Comparison of ENCODE assay signal across 8 cellular contexts in the genomic region with DNA sequence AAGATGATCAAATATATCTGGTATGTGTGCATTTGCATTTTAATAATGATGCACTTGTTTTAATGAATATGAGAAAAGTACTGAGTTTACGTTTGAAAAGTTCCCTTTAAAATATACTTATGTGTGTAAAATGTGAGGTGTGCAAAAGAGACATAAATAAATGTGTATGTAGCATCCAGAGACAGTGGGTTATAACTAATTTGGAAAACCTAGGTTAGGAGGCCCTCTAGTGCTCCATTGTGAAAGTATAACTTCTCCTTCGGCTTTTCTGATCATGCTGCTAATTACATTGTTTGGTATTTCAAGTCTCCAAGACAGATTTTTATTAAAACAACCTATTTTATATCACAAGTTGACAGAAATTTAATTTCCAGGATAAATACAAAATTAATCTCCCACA.
A peak's percentile ranks its signal among the peaks of the same experiment; 100 is the strongest.
DNase-seq lines count a peak whose midpoint lies in the region; ATAC-seq and TF ChIP-seq lines count a peak whose summit lies in the region.

No MANE protein-coding gene starts in this region.

- no peak overlapping the region for H3K27ac ChIP-seq in 22Rv1

- ATAC-seq in HG03025 (IDR thresholded peaks at IDR 0.05; ENCODE audit: low FRiP score, unreplicated experiment), result peak; percentile 55

- no peaks in the 10 kb centered on the region for H3K4me1 Mint-ChIP-seq in nephron progenitor cell

- peak; percentile 25 to 76 for DNase-seq in NCI-H526 (lab: John Stamatoyannopoulos, UW)
- peak; percentile 17 for DNase-seq in dedifferentiated amniotic fluid mesenchymal stem cell (ENCODE audit: extremely low spot score)
- no peak for DNase-seq in nephron progenitor cell
- DNase-seq in stimulated activated CD8-positive, alpha-beta memory T cell treated with anti-CD3 and anti-CD28 coated beads, Interleukin-4, amount 100 ng/mL, for 48 hours, result no peak
- no peak for DNase-seq in stimulated activated CD4-positive, alpha-beta T cell treated with anti-CD3 and anti-CD28 coated beads, Interleukin-1b, Interleukin-23, amount 100 ng/mL, for 48 hours

- H3K36me3 Mint-ChIP-seq in nephron progenitor cell (ENCODE audit: low read depth), result no peaks in the 10 kb centered on the region

- H3K27me3 Mint-ChIP-seq in nephron progenitor cell (ENCODE audit: low read depth, poor library complexity), result peaks cover 7% of the 10 kb centered on the region

- H3K9me3 Mint-ChIP-seq in nephron progenitor cell, result no peaks in the 10 kb centered on the region

- no peak overlapping the region for H3K27ac Mint-ChIP-seq in nephron progenitor cell

- H3K4me3 Mint-ChIP-seq in nephron progenitor cell, result no peak overlapping the region

- TF ChIP-seq CTCF in 22Rv1 (IDR thresholded peaks at IDR 0.05), result peak; percentile 70
- TF ChIP-seq CTCF in GM12874 (IDR thresholded peaks at IDR 0.05; ENCODE audit: insufficient read depth, low read depth, low read length), result peak; percentile 39
- TF ChIP-seq CTCF in nephron progenitor cell (IDR thresholded peaks at IDR 0.05), result peak; percentile 59

Comparison
In these comparisons a context has a peak if more than half of its experiments do, and no peak if none do; other contexts are left out.
1. DNase-seq: peak in NCI-H526 (2 of 2) and dedifferentiated amniotic fluid mesenchymal stem cell (single experiment); none in nephron progenitor cell (single experiment), stimulated activated CD8-positive, alpha-beta memory T cell treated with anti-CD3 and anti-CD28 coated beads, Interleukin-4, amount 100 ng/mL, for 48 hours (single experiment) and stimulated activated CD4-positive, alpha-beta T cell treated with anti-CD3 and anti-CD28 coated beads, Interleukin-1b, Interleukin-23, amount 100 ng/mL, for 48 hours (single experiment).
2. Peak in every context shown above with its lines, with median percentiles within 50 percentile points of each other: CTCF ChIP-seq.